In the genomic region with DNA sequence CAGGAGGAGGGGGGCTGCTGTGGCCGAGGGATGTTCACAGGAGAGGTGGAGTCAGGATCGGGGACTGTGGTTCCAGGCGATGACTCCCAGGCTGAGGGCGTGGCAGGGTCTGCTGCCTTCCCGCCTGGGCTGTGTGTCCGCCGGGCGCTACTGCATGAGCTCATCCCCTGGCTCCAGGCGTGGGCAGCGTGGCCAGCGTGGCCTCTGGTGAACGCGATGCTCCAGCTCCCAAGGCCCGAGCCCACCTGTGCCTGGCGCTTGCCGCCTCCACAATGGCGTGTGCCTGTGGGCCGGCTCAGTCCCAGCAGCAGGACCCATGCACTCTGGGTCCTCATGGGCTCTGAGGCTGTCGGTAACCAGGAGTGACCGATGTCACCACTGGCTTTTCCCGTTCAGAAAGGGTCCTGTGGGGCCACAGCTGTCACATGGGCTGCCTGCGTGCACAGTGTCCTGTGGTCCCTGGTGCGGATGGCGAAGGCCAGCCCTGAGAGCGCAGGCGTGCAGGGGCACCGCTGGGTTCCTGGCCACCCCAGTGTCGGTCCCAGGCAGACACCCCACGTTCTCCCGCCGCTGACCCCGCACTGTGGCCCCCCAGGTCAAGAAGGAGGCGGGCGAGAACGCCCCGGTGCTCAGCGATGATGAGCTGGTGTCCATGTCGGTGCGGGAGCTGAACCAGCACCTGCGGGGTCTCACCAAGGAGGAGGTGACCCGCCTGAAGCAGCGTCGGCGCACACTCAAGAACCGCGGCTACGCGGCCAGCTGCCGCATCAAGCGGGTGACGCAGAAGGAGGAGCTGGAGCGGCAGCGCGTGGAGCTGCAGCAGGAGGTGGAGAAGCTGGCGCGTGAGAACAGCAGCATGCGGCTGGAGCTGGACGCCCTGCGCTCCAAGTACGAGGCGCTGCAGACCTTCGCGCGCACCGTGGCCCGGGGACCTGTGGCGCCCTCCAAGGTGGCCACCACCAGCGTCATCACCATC, we compare ENCODE assay signal across 1 cellular context.
TF ChIP-seq lines count a peak whose summit lies in the region.

No MANE protein-coding gene starts in this region.

TF ChIP-seq in H1, 55 proteins besides CTCF, POLR2A, EP300 and RAD21:
- TF ChIP-seq TCF12 (IDR thresholded peaks at IDR 0.05; ENCODE audit: low read depth, low read length) (no peak), SIN3A (conservative IDR thresholded peaks at IDR 0.05 in 1 of 2, IDR thresholded peaks at IDR 0.05 in 1 of 2; ENCODE audit: low read depth in 1 of 2, low read length in 2 of 2) (no peak), KDM4A (IDR thresholded peaks at IDR 0.05; ENCODE audit: low read depth, low read length, severe bottlenecking) (no peak), HDAC2 (IDR thresholded peaks at IDR 0.05; ENCODE audit: borderline replicate concordance in 1 of 2, low read depth in 2 of 2, low read length in 2 of 2) (no peak), KDM5A (IDR thresholded peaks at IDR 0.05; ENCODE audit: low read length) (no peak), TBP (IDR thresholded peaks at IDR 0.05; ENCODE audit: low read depth, low read length) (no peak), JUN (IDR thresholded peaks at IDR 0.05; ENCODE audit: low read depth, low read length) (no peak)
- TF ChIP-seq, protein P1, sequence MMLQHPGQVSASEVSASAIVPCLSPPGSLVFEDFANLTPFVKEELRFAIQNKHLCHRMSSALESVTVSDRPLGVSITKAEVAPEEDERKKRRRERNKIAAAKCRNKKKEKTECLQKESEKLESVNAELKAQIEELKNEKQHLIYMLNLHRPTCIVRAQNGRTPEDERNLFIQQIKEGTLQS (IDR thresholded peaks at IDR 0.05; ENCODE audit: insufficient read depth, low read depth, low read length): no peak
